Comparison of ENCODE assay signal across 8 cellular contexts in the genomic region with DNA sequence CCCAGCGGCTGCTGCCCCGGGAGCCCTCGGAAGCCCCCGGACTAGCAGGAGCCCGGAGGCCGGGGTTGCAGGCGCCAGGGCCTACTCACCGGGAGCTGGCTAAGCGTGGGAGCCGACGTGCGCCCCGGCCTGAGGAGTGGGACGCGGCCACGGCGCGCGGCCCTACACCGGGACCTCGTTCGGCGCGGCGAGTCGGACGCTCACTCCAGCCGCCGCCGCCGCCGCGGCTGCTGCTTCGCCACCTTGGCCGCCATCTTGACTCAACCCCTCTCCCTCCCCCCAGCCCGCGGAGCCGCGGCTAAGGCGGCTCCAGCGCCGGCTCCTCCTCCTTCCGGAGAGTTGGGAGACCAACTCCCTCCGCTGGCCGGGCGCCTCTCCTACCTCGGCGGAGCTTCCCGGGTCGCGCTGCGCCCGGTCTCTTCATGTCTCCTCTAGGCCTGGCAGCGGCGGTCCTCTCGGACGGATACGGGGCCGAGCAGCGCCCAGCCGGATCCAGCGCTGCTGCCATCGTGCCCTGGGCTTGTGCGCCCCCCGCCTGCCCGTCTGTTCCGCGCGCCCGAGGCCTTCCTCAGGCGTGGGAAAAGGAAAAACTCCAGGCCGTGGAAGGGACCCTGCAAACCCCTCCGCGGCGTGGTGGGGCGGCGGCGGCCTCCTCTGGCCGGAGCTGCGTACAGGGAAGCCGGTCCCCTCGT.
A peak's percentile ranks its signal among the peaks of the same experiment; 100 is the strongest.
DNase-seq lines count a peak whose midpoint lies in the region; ATAC-seq and TF ChIP-seq lines count a peak whose summit lies in the region.

A gene (minus strand): TSS at position 262 of the 692 bp plus-strand sequence. CDS start 20,965 bp downstream, outside the sequence.

- H3K4me3 ChIP-seq in retinal pigment epithelial cell (ENCODE audit: low read length) = peak within 1 kb of the TSS; percentile 87

- TF ChIP-seq CTCF in retinal pigment epithelial cell (conservative IDR thresholded peaks at IDR 0.05; ENCODE audit: low read depth, low read length) = peak; percentile 32

- peak; percentile 62 for DNase-seq in NK-92 treated with Interleukin-12 subunit alpha and Interleukin-12 subunit beta, amount 100 ng/mL, for 24 hours (lab: John Stamatoyannopoulos, UW)
- DNase-seq in NK-92 (lab: John Stamatoyannopoulos, UW; ENCODE audit: unreplicated experiment) (no peak), NCI-H2029 treated with DMSO at 0.1 percent for 48 hours (lab: John Stamatoyannopoulos, UW) (peak; percentile 52), T1000 (lab: John Stamatoyannopoulos, UW) (peak; percentile 77), astrocyte of the hippocampus (ENCODE audit: low read depth, low spot score) (peak; percentile 98), hippocampal formation (lab: John Stamatoyannopoulos, UW) (peak; percentile 86 to 91), retinal pigment epithelial cell (ENCODE audit: low read depth) (peak; percentile 82)

- peak; percentile 58 for ATAC-seq in HG03025 (IDR thresholded peaks at IDR 0.05; ENCODE audit: low FRiP score, unreplicated experiment)
